Comparison of ENCODE assay signal across 1 cellular context in the genomic region with DNA sequence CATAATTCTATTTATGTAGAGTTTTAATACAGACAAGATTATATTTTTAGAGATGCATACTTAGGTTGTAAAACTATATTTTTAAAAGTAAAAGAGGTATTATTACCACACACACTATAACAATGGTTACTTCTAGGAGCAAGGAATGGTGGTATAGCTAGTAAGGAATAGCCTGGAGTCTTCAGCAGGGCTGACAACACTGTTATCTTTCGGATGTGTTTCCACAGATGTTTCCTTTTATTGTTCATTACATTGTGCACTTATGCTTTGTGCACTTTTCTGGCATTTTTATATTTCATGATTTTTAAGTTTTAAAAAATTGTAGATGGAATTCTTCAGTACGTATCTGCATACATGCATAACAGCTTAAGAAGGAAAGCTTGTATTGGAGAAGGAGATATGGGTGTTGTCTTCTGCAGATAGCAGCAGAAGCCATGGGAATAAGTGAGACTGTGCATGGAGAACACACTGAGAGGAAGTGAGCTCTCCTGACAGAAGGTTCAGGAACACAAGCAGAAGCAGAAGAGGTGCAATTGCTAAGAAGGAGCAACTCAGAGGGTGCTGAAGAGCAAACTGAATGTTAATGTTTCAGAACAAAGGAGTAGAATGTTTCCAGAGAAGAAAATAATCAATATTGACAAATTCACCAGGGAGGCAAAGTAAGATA.
TF ChIP-seq lines count a peak whose summit lies in the region.

No MANE protein-coding gene starts in this region.

TF ChIP-seq in HCT116, 20 proteins besides CTCF, POLR2A, EP300 and RAD21 (continued from another document):
- TF ChIP-seq, protein P1, sequence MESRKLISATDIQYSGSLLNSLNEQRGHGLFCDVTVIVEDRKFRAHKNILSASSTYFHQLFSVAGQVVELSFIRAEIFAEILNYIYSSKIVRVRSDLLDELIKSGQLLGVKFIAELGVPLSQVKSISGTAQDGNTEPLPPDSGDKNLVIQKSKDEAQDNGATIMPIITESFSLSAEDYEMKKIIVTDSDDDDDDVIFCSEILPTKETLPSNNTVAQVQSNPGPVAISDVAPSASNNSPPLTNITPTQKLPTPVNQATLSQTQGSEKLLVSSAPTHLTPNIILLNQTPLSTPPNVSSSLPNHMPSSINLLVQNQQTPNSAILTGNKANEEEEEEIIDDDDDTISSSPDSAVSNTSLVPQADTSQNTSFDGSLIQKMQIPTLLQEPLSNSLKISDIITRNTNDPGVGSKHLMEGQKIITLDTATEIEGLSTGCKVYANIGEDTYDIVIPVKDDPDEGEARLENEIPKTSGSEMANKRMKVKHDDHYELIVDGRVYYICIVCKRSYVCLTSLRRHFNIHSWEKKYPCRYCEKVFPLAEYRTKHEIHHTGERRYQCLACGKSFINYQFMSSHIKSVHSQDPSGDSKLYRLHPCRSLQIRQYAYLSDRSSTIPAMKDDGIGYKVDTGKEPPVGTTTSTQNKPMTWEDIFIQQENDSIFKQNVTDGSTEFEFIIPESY (IDR thresholded peaks at IDR 0.05; ENCODE audit: extremely low read depth, insufficient replicate concordance, low read length), result no peak
- TF ChIP-seq EGR1 (IDR thresholded peaks at IDR 0.05; ENCODE audit: low read depth), result no peak
